Comparison of ENCODE assay signal across 1 cellular context in the genomic region with DNA sequence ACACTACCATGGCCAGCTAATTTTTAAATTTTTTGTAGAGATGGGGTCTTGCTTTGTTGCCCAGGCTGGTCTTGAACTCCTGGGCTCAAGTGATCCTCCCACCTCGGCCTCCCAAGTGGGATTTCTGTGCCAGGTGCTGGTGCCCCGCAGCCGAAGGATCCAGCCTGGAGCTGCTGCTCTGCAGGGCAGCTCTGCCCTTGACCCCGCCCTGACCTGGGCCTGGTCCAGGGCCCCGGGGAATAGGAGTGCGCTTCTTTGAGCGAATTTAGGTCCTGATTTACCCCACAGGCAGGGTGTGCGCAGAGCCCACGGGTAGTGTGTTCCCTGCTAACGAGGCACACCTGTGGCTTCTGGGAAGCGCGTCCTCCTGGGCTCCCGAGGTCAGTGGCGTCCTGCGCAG.
A peak's percentile ranks its signal among the peaks of the same experiment; 100 is the strongest.
TF ChIP-seq lines count a peak whose summit lies in the region.

No MANE protein-coding gene starts in this region.

TF ChIP-seq in HepG2, 621 proteins besides CTCF, POLR2A, EP300 and RAD21:
- TF ChIP-seq PHF20 (CRISPR knock-in tag; IDR thresholded peaks at IDR 0.05) (no peak), ZNF121 (CRISPR knock-in tag; IDR thresholded peaks at IDR 0.05) (0 out of 2 replicates have a peak, but pooled peaks have one; percentile 19)
